27 cellular contexts compared by ENCODE assay signal in the genomic region with DNA sequence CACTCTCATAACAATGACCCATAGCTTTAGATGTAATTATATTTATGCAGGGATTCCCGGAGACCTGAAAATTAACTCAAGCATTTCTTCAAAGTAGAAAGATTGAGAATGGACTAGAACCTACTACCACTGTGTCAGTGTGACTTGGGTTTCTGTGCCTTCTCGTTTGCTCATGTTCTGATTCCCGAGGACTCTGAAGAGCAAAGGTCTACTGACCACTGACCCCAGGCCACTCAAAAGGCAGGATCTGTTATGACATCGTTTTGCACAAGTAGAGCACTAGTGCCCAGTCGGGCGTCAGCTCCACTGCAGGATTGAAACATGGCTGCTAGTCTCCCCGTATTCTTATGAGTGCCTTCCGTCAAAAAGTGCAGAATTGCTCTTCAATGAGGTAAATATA.
"Had no signal": no experiment of that assay in that cellular context is flagged by ENCODE, and none has a peak within 500 bp of the region (broad histone marks: within the 10 kb centered on the region; RNA-seq: fewer than 3 reads in every experiment).

No MANE protein-coding gene starts in this region.

- H3K9me3 ChIP-seq: stomach, suprapubic skin, testis, thoracic aorta, thyroid gland, tibial artery, tibial nerve, transverse colon, upper lobe of left lung, upper lobe of right lung, uterus, vagina had no signal

- H3K4me1 ChIP-seq: stomach, suprapubic skin, thyroid gland, tibial artery, tibial nerve, upper lobe of left lung, upper lobe of right lung, uterus, vagina had no signal

- H3K36me3 ChIP-seq: stomach, suprapubic skin, thoracic aorta, thyroid gland, tibial artery, tibial nerve, transverse colon, upper lobe of left lung, upper lobe of right lung, uterus, vagina had no signal

- H3K27me3 ChIP-seq: stomach, suprapubic skin, testis, thyroid gland, tibial artery, tibial nerve, transverse colon, upper lobe of left lung, upper lobe of right lung, uterus, vagina had no signal

- DNase-seq: stimulated activated CD4-positive, alpha-beta T cell treated with anti-CD3 and anti-CD28 coated beads, Interleukin-2, amount 100 ng/mL, for 48 hours; stimulated activated CD4-positive, alpha-beta T cell treated with anti-CD3 and anti-CD28 coated beads, Interleukin-4, amount 100 ng/mL, for 1 hour; stimulated activated CD4-positive, alpha-beta T cell treated with anti-CD3 and anti-CD28 coated beads, Interleukin-4, amount 100 ng/mL, for 24 hours; stimulated activated CD4-positive, alpha-beta T cell treated with anti-CD3 and anti-CD28 coated beads, Interleukin-4, amount 100 ng/mL, for 4 hours; stimulated activated CD8-positive, alpha-beta memory T cell treated with anti-CD3 and anti-CD28 coated beads, Interleukin-4, amount 100 ng/mL, for 48 hours; stimulated activated naive B cell treated with anti-CD40 and anti-IgM and Interleukin-4, amounts not matched to agents 10 μg/mL and 1 μg/mL and 100 μg/mL, for 72 hours; stimulated activated naive CD4-positive, alpha-beta T cell; stimulated activated naive CD4-positive, alpha-beta T cell treated with Interleukin-2 at 50 U/mL for 16 hours; stimulated activated naive CD8-positive, alpha-beta T cell treated with anti-CD3 and anti-CD28 coated beads, Interleukin-15, amount 100 ng/mL, for 72 hours; stimulated activated naive CD8-positive, alpha-beta T cell treated with anti-CD3 and anti-CD28 coated beads, Interleukin-15, Interleukin-2, amounts not matched to agents 100 U/mL and 50 U/mL, for 24 hours; stomach; substantia nigra; testis; thyroid gland; tibial artery; transverse colon; trophoblast cell; upper lobe of left lung; upper lobe of right lung; uterus had no signal

- H3K27ac ChIP-seq: stomach, suprapubic skin, testis, thoracic aorta, thyroid gland, tibial artery, tibial nerve, transverse colon, upper lobe of left lung, upper lobe of right lung, uterus, vagina had no signal

- H3K4me3 ChIP-seq: stomach, suprapubic skin, testis, thoracic aorta, thyroid gland, tibial artery, tibial nerve, transverse colon, upper lobe of left lung, upper lobe of right lung, uterus, vagina had no signal

- ATAC-seq: stimulated activated effector memory CD8-positive, alpha-beta T cell treated with anti-CD3 and anti-CD28 coated beads, Interleukin-12 subunit alpha, Interleukin-12 subunit beta, amount 100 ng/mL, for 72 hours; stimulated activated memory B cell treated with anti-CD40 and anti-IgM and Interleukin-4, amounts not matched to agents 10 μg/mL and 1 μg/mL and 100 μg/mL, for 72 hours; stimulated activated naive B cell treated with anti-CD40 and anti-IgM and Interleukin-4, amounts not matched to agents 10 μg/mL and 1 μg/mL and 100 μg/mL, for 72 hours; stimulated activated naive CD8-positive, alpha-beta T cell treated with anti-CD3 and anti-CD28 coated beads, Interleukin-15, amount 100 ng/mL, for 72 hours; stimulated activated naive CD8-positive, alpha-beta T cell treated with anti-CD3 and anti-CD28 coated beads, Interleukin-15, Interleukin-2, amounts not matched to agents 100 U/mL and 50 U/mL, for 24 hours; upper lobe of right lung had no signal

- FAIRE-seq: urothelium cell line had no signal
